In genomic region chrY:15561501-15562289, GRCh38 we compare ENCODE assay signal across 19 cellular contexts.
DNase-seq lines count a peak whose midpoint lies in the region; ATAC-seq, FAIRE-seq and TF ChIP-seq lines count a peak whose summit lies in the region.
"Had no signal": no experiment of that assay in that cellular context is flagged by ENCODE, and none has a peak within 500 bp of the region (broad histone marks: within the 10 kb centered on the region; RNA-seq: fewer than 3 reads in every experiment).

No MANE protein-coding gene starts in this region.

- H3K4me1 ChIP-seq in GM23338 (ENCODE audit: insufficient read depth): no peaks in the 10 kb centered on the region
- H3K4me1 ChIP-seq: BE2C had no signal

- no peaks in the 10 kb centered on the region for H3K79me2 ChIP-seq in GM23338 (replicated peaks; ENCODE audit: insufficient read depth)

- DNase-seq in A172 (ENCODE audit: low spot score): peak; percentile 5
- peak; percentile 46 for DNase-seq in RCC 7860 (ENCODE audit: low spot score)
- peak; percentile 35 for DNase-seq in epithelial cell of proximal tubule (ENCODE audit: low read depth)
- peak; percentile 58 for DNase-seq in left kidney (ENCODE audit: low read depth, low spot score)
- DNase-seq in GM23338 (ENCODE audit: low spot score): no peak
- DNase-seq in cardiac septum (ENCODE audit: low spot score): no peak
- DNase-seq in activated CD4-positive, alpha-beta T cell treated with anti-CD3 and anti-CD28 coated beads for 1 hour: no peak
- DNase-seq: BE2C; CD4-positive, CD25-positive, alpha-beta regulatory T cell; CD8-positive, alpha-beta memory T cell; COR-L47; H9 had no signal

- H3K4me3 ChIP-seq in epithelial cell of proximal tubule (ENCODE audit: low read depth, low read length): no peak overlapping the region
- H3K4me3 ChIP-seq in GM23338: no peak overlapping the region

- no peaks in the 10 kb centered on the region for H3K4me1 Mint-ChIP-seq in GM23338
- H3K4me1 Mint-ChIP-seq: CD4-positive, CD25-positive, alpha-beta regulatory T cell; CD8-positive, alpha-beta memory T cell; H9 had no signal

- no peak overlapping the region for H3K27ac ChIP-seq in GM23338 (ENCODE audit: low read depth)
- H3K27ac ChIP-seq: 22Rv1 had no signal

- H3K27me3 ChIP-seq in GM23338 (ENCODE audit: insufficient read depth): no peaks in the 10 kb centered on the region
- H3K27me3 ChIP-seq: BE2C had no signal

- ATAC-seq in GM23338 (no peak), HG02759 (IDR thresholded peaks at IDR 0.05; ENCODE audit: unreplicated experiment) (no peak)

- no peak overlapping the region for H3K4me3 Mint-ChIP-seq in GM23338
- H3K4me3 Mint-ChIP-seq: CD4-positive, CD25-positive, alpha-beta regulatory T cell; CD8-positive, alpha-beta memory T cell; H9 had no signal

- H3K27ac Mint-ChIP-seq in GM23338: no peak overlapping the region
- H3K27ac Mint-ChIP-seq: CD4-positive, CD25-positive, alpha-beta regulatory T cell; CD8-positive, alpha-beta memory T cell; H9 had no signal

- H4K20me1 ChIP-seq in GM23338 (replicated peaks; ENCODE audit: insufficient read depth): no peaks in the 10 kb centered on the region

- H3K9me3 Mint-ChIP-seq in GM23338: no peaks in the 10 kb centered on the region
- H3K9me3 Mint-ChIP-seq: CD8-positive, alpha-beta memory T cell; H9 had no signal

- H3K9me2 ChIP-seq in GM23338 (ENCODE audit: insufficient read depth): no peaks in the 10 kb centered on the region

- H3K36me3 ChIP-seq in GM23338 (ENCODE audit: insufficient read depth): no peaks in the 10 kb centered on the region
- H3K36me3 ChIP-seq: BE2C had no signal

- TF ChIP-seq CTCF in epithelial cell of proximal tubule (conservative IDR thresholded peaks at IDR 0.05; ENCODE audit: low read depth, low read length) (no peak), GM23338 (conservative IDR thresholded peaks at IDR 0.05; ENCODE audit: low read depth in 2 of 2) (no peak)

- H2AFZ ChIP-seq in GM23338: no peak overlapping the region

- H3K36me3 Mint-ChIP-seq in GM23338 (ENCODE audit: low read depth): no peaks in the 10 kb centered on the region
- H3K36me3 Mint-ChIP-seq: CD4-positive, CD25-positive, alpha-beta regulatory T cell; CD8-positive, alpha-beta memory T cell had no signal

- H3K4me2 ChIP-seq in GM23338: no peak overlapping the region

- peaks cover 3% of the 10 kb centered on the region for H3K27me3 Mint-ChIP-seq in GM23338 (ENCODE audit: insufficient read depth, low read depth, poor library complexity)
- H3K27me3 Mint-ChIP-seq: CD4-positive, CD25-positive, alpha-beta regulatory T cell; CD8-positive, alpha-beta memory T cell had no signal

- intact Hi-C loops in cardiac septum (cut with DNase I): no loop called here

- peak; percentile 81 for FAIRE-seq in RCC 7860 (lab: Jason Lieb, UNC)
- FAIRE-seq: D721Med, G401.6, GM12891, GM18507, H1 had no signal

- H3F3A ChIP-seq in GM23338 (replicated peaks; ENCODE audit: low read depth): no peaks in the 10 kb centered on the region

TF ChIP-seq in GM23338, 12 proteins besides CTCF, POLR2A, EP300 and RAD21 (continues in another document):
- TF ChIP-seq ZNF331 (CRISPR knock-in tag; IDR thresholded peaks at IDR 0.05; ENCODE audit: low read depth): no peak
- no peak for TF ChIP-seq ZNF114 (CRISPR knock-in tag; IDR thresholded peaks at IDR 0.05)
- TF ChIP-seq POLR2AphosphoS5 (IDR thresholded peaks at IDR 0.05; ENCODE audit: low read depth): no peak
- TF ChIP-seq ETS1 (IDR thresholded peaks at IDR 0.05): no peak
- no peak for TF ChIP-seq EZH2phosphoT487 (IDR thresholded peaks at IDR 0.05; ENCODE audit: unreplicated experiment)
- TF ChIP-seq ZNF462 (CRISPR knock-in tag; IDR thresholded peaks at IDR 0.05): no peak
- TF ChIP-seq JUNB (IDR thresholded peaks at IDR 0.05; ENCODE audit: unreplicated experiment): no peak
- no peak for TF ChIP-seq CREB1 (CRISPR knock-in tag; IDR thresholded peaks at IDR 0.05; ENCODE audit: low read depth)
- TF ChIP-seq NANOG (IDR thresholded peaks at IDR 0.05; ENCODE audit: borderline replicate concordance): no peak

Comparison
In these comparisons a context has a peak if more than half of its experiments do, and no peak if none do; other contexts are left out.
1. DNase-seq: peak in A172 (single experiment), RCC 7860 (single experiment), epithelial cell of proximal tubule (single experiment) and left kidney (single experiment); none in GM23338 (single experiment), cardiac septum (single experiment) and activated CD4-positive, alpha-beta T cell treated with anti-CD3 and anti-CD28 coated beads for 1 hour (single experiment).